Comparison of ENCODE assay signal across 9 cellular contexts in the genomic region with DNA sequence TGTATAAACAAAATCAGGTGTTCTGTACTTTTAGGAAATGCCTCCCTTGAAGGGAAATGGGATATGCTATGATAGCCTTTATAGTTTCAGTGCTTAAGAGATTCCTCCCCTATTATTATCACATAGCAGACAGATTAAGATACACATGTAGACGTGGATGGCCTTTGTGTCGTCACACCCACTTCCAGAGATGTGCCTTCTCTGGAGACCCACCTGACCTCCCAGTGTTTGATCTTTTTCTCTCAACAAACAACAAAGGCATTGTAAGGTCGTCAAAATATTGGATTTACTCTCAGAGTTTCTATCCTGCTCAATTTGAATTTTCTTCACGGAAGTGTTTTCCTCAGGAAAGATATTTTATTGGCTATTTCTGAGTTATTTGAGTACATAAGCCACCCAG. TPM values are rescaled to one million over a fixed set of nuclear protein-coding genes. Genes with fewer than 3 reads are reported as not detected.
A peak's percentile ranks its signal among the peaks of the same experiment; 100 is the strongest.
DNase-seq lines count a peak whose midpoint lies in the region; ATAC-seq and TF ChIP-seq lines count a peak whose summit lies in the region.
"Had no signal": no experiment of that assay in that cellular context is flagged by ENCODE, and none has a peak within 500 bp of the region (broad histone marks: within the 10 kb centered on the region; RNA-seq: fewer than 3 reads in every experiment).

No MANE protein-coding gene starts in this region.

- H3K27me3 ChIP-seq in thymus (ENCODE audit: control insufficient read depth, insufficient read depth) = no peaks in the 10 kb centered on the region
- no peaks in the 10 kb centered on the region for H3K27me3 ChIP-seq in body of pancreas

- peaks cover 5% of the 10 kb centered on the region for H3K9me3 Mint-ChIP-seq in activated naive CD4-positive, alpha-beta T cell treated with anti-CD3 and anti-CD28 coated beads, Interleukin-2, amount 50 U/mL, for 24 hours
- H3K9me3 Mint-ChIP-seq in effector memory CD8-positive, alpha-beta T cell = no peaks in the 10 kb centered on the region

- H3K4me3 Mint-ChIP-seq in activated naive CD4-positive, alpha-beta T cell treated with anti-CD3 and anti-CD28 coated beads, Interleukin-2, amount 50 U/mL, for 24 hours = peak overlapping the region; percentile 75
- peak overlapping the region; percentile 64 to 76 for H3K4me3 Mint-ChIP-seq in effector memory CD8-positive, alpha-beta T cell

- no peaks in the 10 kb centered on the region for H3K27me3 Mint-ChIP-seq in activated naive CD4-positive, alpha-beta T cell treated with anti-CD3 and anti-CD28 coated beads, Interleukin-2, amount 50 U/mL, for 24 hours
- H3K27me3 Mint-ChIP-seq in effector memory CD8-positive, alpha-beta T cell = no peaks in the 10 kb centered on the region

- H3K4me1 ChIP-seq in thymus (ENCODE audit: control insufficient read depth, insufficient read depth, low read length) = peaks cover 9% of the 10 kb centered on the region
- H3K4me1 ChIP-seq in body of pancreas = no peaks in the 10 kb centered on the region

- no peak overlapping the region for H3K4me3 ChIP-seq in thymus (ENCODE audit: low read length)
- H3K4me3 ChIP-seq in body of pancreas = no peak overlapping the region
- H3K4me3 ChIP-seq: lung had no signal

- H3K27ac Mint-ChIP-seq in activated naive CD4-positive, alpha-beta T cell treated with anti-CD3 and anti-CD28 coated beads, Interleukin-2, amount 50 U/mL, for 24 hours = peak overlapping the region; percentile 86
- peak overlapping the region; percentile 73 to 98 for H3K27ac Mint-ChIP-seq in effector memory CD8-positive, alpha-beta T cell

- H3K27ac ChIP-seq in thymus (ENCODE audit: low read depth) (peak overlapping the region; percentile 13), body of pancreas (no peak overlapping the region)

- intact Hi-C loops in body of pancreas (cut with DNase I) = no loop called here

- no peak for DNase-seq in activated naive CD4-positive, alpha-beta T cell treated with anti-CD3 and anti-CD28 coated beads, Interleukin-2, amount 50 U/mL, for 16 hours
- DNase-seq in SW480 (ENCODE audit: low spot score) (peak; percentile 77), body of pancreas (no peak), T1000 (lab: John Stamatoyannopoulos, UW) (no peak)
- DNase-seq in effector memory CD8-positive, alpha-beta T cell = no peak

- H3K9me3 ChIP-seq in thymus (ENCODE audit: control insufficient read depth) (no peaks in the 10 kb centered on the region), body of pancreas (no peaks in the 10 kb centered on the region)

- H3K36me3 Mint-ChIP-seq in activated naive CD4-positive, alpha-beta T cell treated with anti-CD3 and anti-CD28 coated beads, Interleukin-2, amount 50 U/mL, for 24 hours = peaks cover 4% of the 10 kb centered on the region
- peaks cover 7% of the 10 kb centered on the region for H3K36me3 Mint-ChIP-seq in effector memory CD8-positive, alpha-beta T cell (ENCODE audit: insufficient read depth)

- peaks cover 68% of the 10 kb centered on the region for H3K4me1 Mint-ChIP-seq in activated naive CD4-positive, alpha-beta T cell treated with anti-CD3 and anti-CD28 coated beads, Interleukin-2, amount 50 U/mL, for 24 hours
- H3K4me1 Mint-ChIP-seq in effector memory CD8-positive, alpha-beta T cell (ENCODE audit: low read depth in 2 of 2) = peaks cover 36 to 55% of the 10 kb centered on the region in 2 donors

- TF ChIP-seq POLR2A in body of pancreas (IDR thresholded peaks at IDR 0.05) = no peak

- ATAC-seq in effector memory CD8-positive, alpha-beta T cell (replicated peaks) = no peak
- ATAC-seq in body of pancreas (no peak), HG02852 (IDR thresholded peaks at IDR 0.05; ENCODE audit: unreplicated experiment) (no peak)

- no peaks in the 10 kb centered on the region for H3K36me3 ChIP-seq in thymus (ENCODE audit: control insufficient read depth, insufficient read depth)
- H3K36me3 ChIP-seq in body of pancreas (replicated peaks in 1 of 2; ENCODE audit: insufficient read depth in 1 of 2, low read depth in 2 of 2) = no peaks in the 10 kb centered on the region

- WGBS in thymus = 26% methylated on average over 4 of the region's 4 CpGs
- 53 to 58% methylated on average over 4 of the region's 4 CpGs for WGBS in body of pancreas, 2 donors

- TF ChIP-seq CTCF in body of pancreas (IDR thresholded peaks at IDR 0.05) = no peak

RNA-seq across cellular contexts. Expression of gene C1GALT1, which starts 25.7 kb away (rescaled TPM):
- 12.7 TPM for polyA plus RNA-seq in thymus
- total RNA-seq in body of pancreas = 10 to 100 TPM in 1 of 2 donors, 1 to 10 TPM in 1; 9.1 to 13.8 TPM
